8 cellular contexts compared by ENCODE assay signal in the genomic region with DNA sequence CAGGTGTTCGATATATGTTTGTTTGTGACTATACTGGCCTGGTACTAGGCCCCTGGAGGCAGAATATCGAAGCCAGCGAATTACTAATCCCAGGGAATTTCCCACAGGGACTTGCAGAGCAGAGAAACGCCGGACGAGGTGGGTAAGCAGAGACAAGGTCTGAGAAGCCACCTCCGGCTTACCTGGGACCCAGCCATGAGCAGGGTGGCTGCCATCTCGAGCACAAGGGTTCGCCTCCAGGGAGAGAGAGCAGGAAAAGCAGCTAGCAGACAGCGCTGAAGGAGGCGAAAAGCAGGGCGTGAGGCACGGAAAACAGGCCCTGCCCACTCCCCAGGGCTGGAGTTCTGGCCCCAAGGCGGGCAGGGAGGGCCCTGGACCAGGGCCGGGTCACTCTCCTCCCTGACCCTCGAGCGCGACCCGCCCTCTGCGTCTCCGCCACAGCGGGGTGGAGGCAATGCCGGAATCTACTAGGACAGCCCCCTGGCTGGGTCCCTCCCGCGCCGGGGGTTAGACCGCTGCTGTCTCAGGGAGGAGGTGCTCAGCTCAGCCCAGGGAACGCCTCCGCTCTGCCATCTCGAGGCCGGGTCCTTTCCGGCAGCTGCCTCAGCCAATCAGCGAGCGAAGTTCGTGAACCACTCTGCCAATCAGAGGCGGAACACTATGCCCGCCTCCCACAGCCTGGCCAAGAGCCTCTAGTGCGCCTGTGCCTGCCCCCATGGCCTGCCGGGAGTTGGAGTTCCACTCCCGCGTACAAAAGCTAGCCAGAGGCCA. TPM values are rescaled to one million over a fixed set of nuclear protein-coding genes. Genes with fewer than 3 reads are reported as not detected.
DNase-seq lines count a peak whose midpoint lies in the region; ATAC-seq lines count a peak whose summit lies in the region.

No MANE protein-coding gene starts in this region.

- ATAC-seq in GM19351 (IDR thresholded peaks at IDR 0.05; ENCODE audit: unreplicated experiment) (peak; percentile 91), HG03520 (IDR thresholded peaks at IDR 0.05; ENCODE audit: unreplicated experiment) (peak; percentile 84)

- H3K4me1 Mint-ChIP-seq in activated CD4-positive, alpha-beta T cell treated with anti-CD3 and anti-CD28 coated beads, Interleukin-2, amount 10 ng/mL, durations not matched to agents 7 days and 5 days = peaks cover 36% of the 10 kb centered on the region

- CTCF ChIA-PET in activated CD4-positive, alpha-beta T cell treated with anti-CD3 and anti-CD28 coated beads, Interleukin-2, amount 10 ng/mL, durations not matched to agents 7 days and 5 days (lab: Charles Lee) = interaction anchor here (0.8 to 1.9 kb wide), 8 partner anchors 10 to 324 kb away, joined by 3 to 6 read pairs (median 4); partner anchors contain the start of genes HNRNPR and RPL11

- H3K9me3 Mint-ChIP-seq in activated CD4-positive, alpha-beta T cell treated with anti-CD3 and anti-CD28 coated beads, Interleukin-2, amount 10 ng/mL, durations not matched to agents 7 days and 5 days = peaks cover 20% of the 10 kb centered on the region

- DNase-seq in C1 segment of cervical spinal cord (lab: John Stamatoyannopoulos, UW) (peak; percentile 76 to 99 (median 98)), NCI-H526 treated with DMSO at 0.1 percent for 48 hours (lab: John Stamatoyannopoulos, UW) (peak; percentile 97), cortex of kidney (lab: John Stamatoyannopoulos, UW) (peak; percentile 95), left kidney (ENCODE audit: low read depth, low spot score) (peak; percentile 100)
- peak; percentile 99 for DNase-seq in activated CD4-positive, alpha-beta T cell treated with anti-CD3 and anti-CD28 coated beads, Interleukin-2, amount 10 ng/mL, durations not matched to agents 7 days and 5 days
- DNase-seq in stimulated activated CD4-positive, alpha-beta T cell treated with anti-CD3 and anti-CD28 coated beads, Interleukin-1b, Interleukin-23, amount 100 ng/mL, for 48 hours = peak; percentile 99

- no peaks in the 10 kb centered on the region for H3K27me3 Mint-ChIP-seq in activated CD4-positive, alpha-beta T cell treated with anti-CD3 and anti-CD28 coated beads, Interleukin-2, amount 10 ng/mL, durations not matched to agents 7 days and 5 days

- peak overlapping the region; percentile 95 for H3K4me3 Mint-ChIP-seq in activated CD4-positive, alpha-beta T cell treated with anti-CD3 and anti-CD28 coated beads, Interleukin-2, amount 10 ng/mL, durations not matched to agents 7 days and 5 days

- peak overlapping the region; percentile 99 for H3K27ac Mint-ChIP-seq in activated CD4-positive, alpha-beta T cell treated with anti-CD3 and anti-CD28 coated beads, Interleukin-2, amount 10 ng/mL, durations not matched to agents 7 days and 5 days

- POLR2A ChIA-PET in activated CD4-positive, alpha-beta T cell treated with anti-CD3 and anti-CD28 coated beads, Interleukin-2, amount 10 ng/mL, durations not matched to agents 7 days and 5 days (lab: Charles Lee) = interaction anchor here (0.6 to 1.3 kb wide), 3 partner anchors 24 to 621 kb away, joined by 3 to 17 read pairs (median 6); partner anchors contain the start of gene HNRNPR

- H3K36me3 Mint-ChIP-seq in activated CD4-positive, alpha-beta T cell treated with anti-CD3 and anti-CD28 coated beads, Interleukin-2, amount 10 ng/mL, durations not matched to agents 7 days and 5 days (ENCODE audit: low read depth) = peaks cover 43% of the 10 kb centered on the region

RNA-seq across cellular contexts. Expression of gene ZNF436, which starts 1.7 kb away (rescaled TPM):
- total RNA-seq in activated CD4-positive, alpha-beta T cell treated with anti-CD3 and anti-CD28 coated beads, Interleukin-2, amount 10 ng/mL, durations not matched to agents 7 days and 5 days = 1 to 10 TPM; 6.7 to 8.1 TPM

RNA-seq across cellular contexts. Expression of gene HNRNPR, which starts 23.9 kb away (rescaled TPM):
- total RNA-seq in activated CD4-positive, alpha-beta T cell treated with anti-CD3 and anti-CD28 coated beads, Interleukin-2, amount 10 ng/mL, durations not matched to agents 7 days and 5 days = 100 to 1,000 TPM; 216 to 221 TPM

RNA-seq across cellular contexts. Expression of gene TCEA3, which starts 56.6 kb away (rescaled TPM):
- total RNA-seq in activated CD4-positive, alpha-beta T cell treated with anti-CD3 and anti-CD28 coated beads, Interleukin-2, amount 10 ng/mL, durations not matched to agents 7 days and 5 days = 10 to 100 TPM; 18.3 to 19.5 TPM

Comparison
In these comparisons a context has a peak if more than half of its experiments do, and no peak if none do; other contexts are left out.
1. Peak in every context shown above with its lines: DNase-seq and ATAC-seq.